21 cellular contexts compared by ENCODE assay signal in genomic region chr1:32891630-32892029, GRCh38. TPM values are rescaled to one million over a fixed set of nuclear protein-coding genes. Genes with fewer than 3 reads are reported as not detected.
DNase-seq lines count a peak whose midpoint lies in the region; ATAC-seq and TF ChIP-seq lines count a peak whose summit lies in the region.
"Had no signal": no experiment of that assay in that cellular context is flagged by ENCODE, and none has a peak within 500 bp of the region (broad histone marks: within the 10 kb centered on the region; RNA-seq: fewer than 3 reads in every experiment).

No MANE protein-coding gene starts in this region.

- no peak for TF ChIP-seq CTCF in Caco-2 (IDR thresholded peaks at IDR 0.05; ENCODE audit: insufficient read depth in 1 of 2, low read depth in 1 of 2, low read length in 1 of 2, severe bottlenecking in 1 of 2, unreplicated experiment in 1 of 2)
- TF ChIP-seq CTCF in glutamatergic neuron (IDR thresholded peaks at IDR 0.05; ENCODE audit: partially characterized antibody, unreplicated experiment): no peak
- TF ChIP-seq CTCF in neural progenitor cell (IDR thresholded peaks at IDR 0.05): no peak
- TF ChIP-seq CTCF in foreskin fibroblast (IDR thresholded peaks at IDR 0.05; ENCODE audit: low read depth, low read length): no peak

- in situ Hi-C loops in HAP-1 (cut with MboI; ENCODE audit: low sequenced_read_pairs): no loop called here

- no peaks in the 10 kb centered on the region for H3K9me3 ChIP-seq in Caco-2
- no peaks in the 10 kb centered on the region for H3K9me3 ChIP-seq in neural progenitor cell (ENCODE audit: low read depth)
- no peaks in the 10 kb centered on the region; the same call in 1 of the 2 replicates for H3K9me3 ChIP-seq in HAP-1

- no peaks in the 10 kb centered on the region for H3K9me3 Mint-ChIP-seq in Caco-2 (ENCODE audit: unreplicated experiment)
- H3K9me3 Mint-ChIP-seq in T-cell: no peaks in the 10 kb centered on the region
- peaks cover 17% of the 10 kb centered on the region for H3K9me3 Mint-ChIP-seq in glutamatergic neuron (ENCODE audit: unreplicated experiment)
- H3K9me3 Mint-ChIP-seq in neural progenitor cell: no peaks in the 10 kb centered on the region

- H2AFZ ChIP-seq in neural progenitor cell (replicated peaks): no peak overlapping the region

- H3K4me3 Mint-ChIP-seq in Caco-2 (ENCODE audit: unreplicated experiment) (peak overlapping the region; percentile 73), T-cell (peak overlapping the region in 2 of 3 donors; percentile 59 to 81), glutamatergic neuron (ENCODE audit: unreplicated experiment) (peak overlapping the region; percentile 76), neural progenitor cell (peak overlapping the region; percentile 77)

- H3K79me2 ChIP-seq in neural progenitor cell (ENCODE audit: low read depth): no peaks in the 10 kb centered on the region

- H3K36me3 ChIP-seq in Caco-2 (ENCODE audit: control insufficient read depth, insufficient read depth, low read length): no peaks in the 10 kb centered on the region
- H3K36me3 ChIP-seq in neural progenitor cell: no peaks in the 10 kb centered on the region
- no peaks in the 10 kb centered on the region for H3K36me3 ChIP-seq in HAP-1 (replicated peaks)

- ATAC-seq in T-cell (replicated peaks in 1 of 4): no peak
- no peak for ATAC-seq in GM18520 (IDR thresholded peaks at IDR 0.05; ENCODE audit: unreplicated experiment)
- ATAC-seq: HepG2, PC-3 had no signal

- H3K4me1 ChIP-seq in Caco-2 (no peaks in the 10 kb centered on the region), neural progenitor cell (peaks cover 15% of the 10 kb centered on the region), HAP-1 (peaks cover 6% of the 10 kb centered on the region)

- no TSS peak for BruUV-seq in Caco-2 (replicated peaks; lab: Mats Ljungman, UMichigan)

- H3K36me3 Mint-ChIP-seq in Caco-2 (ENCODE audit: insufficient read depth, unreplicated experiment): peaks cover 6% of the 10 kb centered on the region
- no peaks in the 10 kb centered on the region for H3K36me3 Mint-ChIP-seq in T-cell
- peaks cover 7% of the 10 kb centered on the region for H3K36me3 Mint-ChIP-seq in glutamatergic neuron (ENCODE audit: unreplicated experiment)
- no peaks in the 10 kb centered on the region for H3K36me3 Mint-ChIP-seq in neural progenitor cell
- H3K36me3 Mint-ChIP-seq: CD4-positive, CD25-positive, alpha-beta regulatory T cell had no signal

- H3F3A ChIP-seq in neural progenitor cell (ENCODE audit: low read depth): peaks cover 17% of the 10 kb centered on the region

- H3K27ac ChIP-seq in neural progenitor cell: no peak overlapping the region
- H3K27ac ChIP-seq: KMS-11, RWPE1 had no signal

- H3K27ac Mint-ChIP-seq in Caco-2 (ENCODE audit: unreplicated experiment): no peak overlapping the region
- no peak overlapping the region for H3K27ac Mint-ChIP-seq in T-cell
- peak overlapping the region; percentile 67 for H3K27ac Mint-ChIP-seq in glutamatergic neuron (ENCODE audit: unreplicated experiment)
- no peak overlapping the region for H3K27ac Mint-ChIP-seq in neural progenitor cell
- H3K27ac Mint-ChIP-seq: CD4-positive, CD25-positive, alpha-beta regulatory T cell had no signal

- peaks cover 35% of the 10 kb centered on the region for H4K20me1 ChIP-seq in neural progenitor cell (ENCODE audit: low read depth)

- CTCF ChIA-PET in Caco-2 (lab: Charles Lee) (no interaction called here), T-cell (lab: Charles Lee) (interaction anchor here (0.6 to 0.7 kb wide), 2 partner anchors 27 to 246 kb away, joined by 3 to 6 read pairs; no protein-coding TSS in a partner anchor)

- no peak overlapping the region for H3K4me2 ChIP-seq in neural progenitor cell
- H3K4me2 ChIP-seq: KMS-11 had no signal

- DNase-seq in Caco-2 (no peak), T-cell (no peak), glutamatergic neuron (no peak), neural progenitor cell (ENCODE audit: low spot score) (no peak), HAP-1 (ENCODE audit: low spot score in 2 of 2) (no peak), foreskin fibroblast (no peak)
- DNase-seq: ACHN; CD4-positive, CD25-positive, alpha-beta regulatory T cell; NCI-H1048; NCI-H1436 treated with DMSO at 0.1 percent for 48 hours; NCI-H2029 treated with DMSO at 0.1 percent for 48 hours; NCI-H2171 treated with DMSO at 0.1 percent for 48 hours; NCI-H446 treated with DMSO at 0.1 percent for 48 hours; NCI-H774; PC-3 had no signal

- H3K27me3 Mint-ChIP-seq in Caco-2 (ENCODE audit: insufficient read depth, unreplicated experiment) (peaks cover 3% of the 10 kb centered on the region), T-cell (peaks cover 70 to 77% of the 10 kb centered on the region in 2 donors), glutamatergic neuron (ENCODE audit: unreplicated experiment) (peaks cover 13% of the 10 kb centered on the region), neural progenitor cell (ENCODE audit: insufficient read depth, low read depth) (peaks cover 38% of the 10 kb centered on the region)

- POLR2A ChIA-PET in Caco-2 (lab: Charles Lee): no interaction called here
- POLR2A ChIA-PET in T-cell (lab: Charles Lee): interaction anchor here in 1 of 2 donors (0.5 kb wide), 1 partner anchor 1381 kb away, joined by 3 read pairs; no protein-coding TSS in a partner anchor

- intact Hi-C loops in Caco-2 (cut with micrococcal nuclease; ENCODE audit: unreplicated experiment): no loop called here

- H3K4me1 Mint-ChIP-seq in Caco-2 (ENCODE audit: low read depth, unreplicated experiment): peaks cover 8% of the 10 kb centered on the region
- H3K4me1 Mint-ChIP-seq in T-cell: peaks cover 6 to 17% (median 11%) of the 10 kb centered on the region in 3 donors
- H3K4me1 Mint-ChIP-seq in glutamatergic neuron (ENCODE audit: low read depth, unreplicated experiment): peaks cover 34% of the 10 kb centered on the region
- peaks cover 20% of the 10 kb centered on the region for H3K4me1 Mint-ChIP-seq in neural progenitor cell

- H3K4me3 ChIP-seq in Caco-2 (ENCODE audit: low read depth, low read length) (no peak overlapping the region), neural progenitor cell (no peak overlapping the region), HAP-1 (no peak overlapping the region), foreskin fibroblast (ENCODE audit: low read depth in 1 of 2, low read length in 2 of 2) (no peak overlapping the region)

- no peaks in the 10 kb centered on the region for H3K27me3 ChIP-seq in Caco-2 (replicated peaks; ENCODE audit: control insufficient read depth, insufficient read depth, low read length)
- H3K27me3 ChIP-seq in neural progenitor cell: peaks cover 61% of the 10 kb centered on the region
- H3K27me3 ChIP-seq in HAP-1 (ENCODE audit: low read depth): peaks cover 13% of the 10 kb centered on the region

- H3K9ac ChIP-seq in neural progenitor cell: no peak overlapping the region
- H3K9ac ChIP-seq: KMS-11 had no signal

RNA-seq across cellular contexts. Expression of gene HPCA, which starts 5.3 kb away (rescaled TPM):
- total RNA-seq in Caco-2 (2022): 0.53 TPM in 1 of 2 replicates, not detected in the other
- under 1 TPM in 2 of 5 donors, not detected in 3; 0.45 to 0.54 TPM for total RNA-seq in T-cell
- 156 TPM for total RNA-seq in glutamatergic neuron (ENCODE audit: unreplicated experiment)
- total RNA-seq in neural progenitor cell (ENCODE audit: low replicate concordance): 1.0 TPM in 1 of 2 replicates, not detected in the other
- total RNA-seq: CD4-positive, CD25-positive, alpha-beta regulatory T cell; H4; HepG2; MCF 10A; PC-3 had no signal

RNA-seq across cellular contexts. Expression of gene TMEM54, which starts 9.6 kb away (rescaled TPM):
- 48.1 and 50.1 TPM in 2 replicates for total RNA-seq in Caco-2 (2022)
- under 1 TPM in 2 of 5 donors, not detected in 3; 0.35 to 0.64 TPM for total RNA-seq in T-cell
- 9.9 TPM for total RNA-seq in glutamatergic neuron (ENCODE audit: unreplicated experiment)
- total RNA-seq in neural progenitor cell (ENCODE audit: low replicate concordance): 13.5 and 14.5 TPM in 2 replicates
- total RNA-seq: CD4-positive, CD25-positive, alpha-beta regulatory T cell had no signal

RNA-seq across cellular contexts. Expression of gene FNDC5, which starts 20.9 kb away (rescaled TPM):
- 0.67 and 1.1 TPM in 2 replicates for total RNA-seq in Caco-2 (2022)
- total RNA-seq in T-cell: not detected
- total RNA-seq in glutamatergic neuron (ENCODE audit: unreplicated experiment): 743 TPM
- total RNA-seq in neural progenitor cell (ENCODE audit: low replicate concordance): 9.6 and 21.4 TPM in 2 replicates
- total RNA-seq: CD4-positive, CD25-positive, alpha-beta regulatory T cell; MCF 10A had no signal

Comparison
In these comparisons a context has a peak if more than half of its experiments do, and no peak if none do; other contexts are left out.
1. RNA of gene HPCA, which starts 5.3 kb away (total RNA-seq): 156 TPM in glutamatergic neuron (single experiment); 0.53 TPM in Caco-2, 0.45 to 0.54 TPM in T-cell and 1.0 TPM in neural progenitor cell; every median in the first group is over 10 times any median in the second.
2. RNA of gene FNDC5, which starts 20.9 kb away (total RNA-seq): 743 TPM in glutamatergic neuron (single experiment); 9.6 to 21.4 TPM in neural progenitor cell, 0.67 to 1.1 TPM in Caco-2 and not detected in T-cell; every median in the first group is over 10 times any median in the second.
3. Peak in every context shown above with its lines, with median percentiles within 50 percentile points of each other: H3K4me3 Mint-ChIP-seq.